ENCODE assay signal across 22 cellular contexts in the genomic region with DNA sequence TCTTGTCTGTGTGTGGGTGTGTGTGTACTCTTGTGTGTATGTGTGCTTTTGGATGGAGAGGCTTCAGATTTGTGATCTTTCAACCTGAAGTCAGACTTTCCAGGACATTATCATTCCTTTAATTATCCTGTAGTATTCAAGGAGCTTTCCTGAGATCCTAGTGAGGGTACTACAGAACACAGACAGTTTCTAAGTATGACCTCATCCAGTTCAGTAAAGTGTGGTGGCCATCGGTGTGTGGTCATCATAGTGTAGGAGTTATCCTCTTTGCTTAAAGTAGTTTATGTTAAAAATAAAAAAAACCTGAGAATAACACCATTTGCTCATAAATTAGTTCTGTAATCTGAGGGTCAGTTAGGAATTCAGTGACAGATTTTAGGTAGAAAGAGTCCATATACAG.
"Had no signal": no experiment of that assay in that cellular context is flagged by ENCODE, and none has a peak within 500 bp of the region (broad histone marks: within the 10 kb centered on the region; RNA-seq: fewer than 3 reads in every experiment).

No MANE protein-coding gene starts in this region.

- H3K4me2 ChIP-seq: KMS-11 had no signal

- DNase-seq: IMR-90, Kasumi-1, MV-4-11, NCI-H1048, NCI-H1105, NCI-H1417, NCI-H1436 treated with DMSO at 0.1 percent for 48 hours, NCI-H1694, NCI-H187 treated with DMSO at 0.1 percent for 48 hours, NCI-H2029 treated with DMSO at 0.1 percent for 48 hours, NCI-H2171 treated with DMSO at 0.1 percent for 48 hours, NCI-H2227 treated with DMSO at 0.1 percent for 48 hours, NCI-H524, NCI-H526 treated with DMSO at 0.1 percent for 48 hours, NCI-H748 treated with DMSO at 0.1 percent for 48 hours, Right ventricle myocardium superior, RPMI8226, SIG-M5 had no signal

- FAIRE-seq: RCC 7860 had no signal

- H3K27ac ChIP-seq: KMS-11, SJSA1, SK-N-MC had no signal

- H3K36me3 ChIP-seq: SJSA1 had no signal

- H3K27me3 ChIP-seq: SJSA1 had no signal

- H3K4me1 ChIP-seq: SJSA1 had no signal

- H3K4me3 ChIP-seq: SJSA1, SK-N-MC had no signal

- H3K9ac ChIP-seq: KMS-11 had no signal
